In the genomic region with DNA sequence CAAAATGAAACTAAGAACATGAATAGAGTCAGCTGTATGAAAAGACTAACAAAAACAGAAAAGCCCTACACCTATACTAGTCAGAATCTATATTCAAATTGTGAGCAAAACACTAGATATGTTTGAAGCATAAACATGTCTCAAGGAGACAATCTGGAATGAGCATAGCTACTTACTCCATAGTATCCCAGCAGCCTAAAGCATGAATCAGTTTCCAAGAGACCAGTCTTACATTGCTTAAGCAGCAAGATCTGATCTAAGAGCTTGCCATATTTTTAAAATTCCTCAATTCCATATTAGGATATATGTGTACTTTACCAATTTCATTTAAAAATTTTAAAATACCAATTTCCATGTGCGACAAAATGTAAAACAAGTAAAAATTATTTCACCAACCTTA, we compare ENCODE assay signal across 29 cellular contexts. TPM values are rescaled to one million over a fixed set of nuclear protein-coding genes. Genes with fewer than 3 reads are reported as not detected.
A peak's percentile ranks its signal among the peaks of the same experiment; 100 is the strongest.
DNase-seq lines count a peak whose midpoint lies in the region; ATAC-seq, FAIRE-seq and TF ChIP-seq lines count a peak whose summit lies in the region.
"Had no signal": no experiment of that assay in that cellular context is flagged by ENCODE, and none has a peak within 500 bp of the region (broad histone marks: within the 10 kb centered on the region; RNA-seq: fewer than 3 reads in every experiment).

No MANE protein-coding gene starts in this region.

- no peaks in the 10 kb centered on the region for H3K36me3 ChIP-seq in smooth muscle cell (ENCODE audit: low read depth)
- H3K36me3 ChIP-seq: BLaER1 treated with 17β-estradiol and CSF1 and Interleukin-3, amounts not matched to agents 10 nM and 100 nM; cardiac muscle cell; upper lobe of left lung had no signal

- peak; percentile 87 for FAIRE-seq in G401.6 (lab: Jason Lieb, UNC)
- FAIRE-seq: D721Med, endothelial cell of umbilical vein, small intestine had no signal

- intact Hi-C loops in posterior vena cava (cut with DNase I) = no loop called here

- no peak overlapping the region for H3K4me3 ChIP-seq in fibroblast of pulmonary artery (replicated peaks; ENCODE audit: low read depth, low read length)
- no peak overlapping the region for H3K4me3 ChIP-seq in smooth muscle cell
- H3K4me3 ChIP-seq: BLaER1 treated with 17β-estradiol and CSF1 and Interleukin-3, amounts not matched to agents 10 nM and 100 nM; cardiac muscle cell; upper lobe of left lung had no signal

- no peaks in the 10 kb centered on the region for H3K79me2 ChIP-seq in smooth muscle cell (ENCODE audit: low read depth)

- DNase-seq in amniotic stem cell (lab: John Stamatoyannopoulos, UW) (peak; percentile 40), fibroblast of pulmonary artery (ENCODE audit: low read depth) (peak; percentile 51), smooth muscle cell (lab: John Stamatoyannopoulos, UW; ENCODE audit: unreplicated experiment) (no peak), NCI-H2029 treated with DMSO at 0.1 percent for 48 hours (lab: John Stamatoyannopoulos, UW) (no peak), posterior vena cava (ENCODE audit: low spot score) (no peak), NCI-H1930 (lab: John Stamatoyannopoulos, UW) (no peak)
- DNase-seq: activated CD4-positive, alpha-beta T cell treated with anti-CD3 and anti-CD28 coated beads for 48 hours; activated naive CD8-positive, alpha-beta T cell treated with anti-CD3 and anti-CD28 coated beads for 36 hours; dermis blood vessel endothelial cell; KG1; midbrain; NCI-H187; NCI-H345; PC-3; SHP77 treated with DMSO at 0.1 percent for 48 hours; small intestine; stimulated activated CD4-positive, alpha-beta T cell treated with anti-CD3 and anti-CD28 coated beads, Interleukin-4, amount 100 ng/mL, for 1 hour; stimulated activated naive CD8-positive, alpha-beta T cell treated with anti-CD3 and anti-CD28 coated beads, Interleukin-15, Interleukin-2, amounts not matched to agents 100 U/mL and 50 U/mL, for 24 hours; T-helper 1 cell; upper lobe of left lung had no signal

- H3K27me3 ChIP-seq in smooth muscle cell (ENCODE audit: low read depth) = no peaks in the 10 kb centered on the region
- H3K27me3 ChIP-seq: BLaER1 treated with 17β-estradiol and CSF1 and Interleukin-3, amounts not matched to agents 10 nM and 100 nM; cardiac muscle cell; upper lobe of left lung had no signal

- H3K27ac ChIP-seq in smooth muscle cell (ENCODE audit: low read depth) = peak overlapping the region; percentile 39
- H3K27ac ChIP-seq: BLaER1 treated with 17β-estradiol and CSF1 and Interleukin-3, amounts not matched to agents 10 nM and 100 nM; cardiac muscle cell; upper lobe of left lung had no signal

- no peak for TF ChIP-seq CTCF in fibroblast of pulmonary artery (IDR thresholded peaks at IDR 0.05; ENCODE audit: low read length, missing control alignments)
- TF ChIP-seq CTCF in smooth muscle cell (IDR thresholded peaks at IDR 0.05; ENCODE audit: borderline replicate concordance, insufficient read depth, poor library complexity, severe bottlenecking) = no peak

- no peaks in the 10 kb centered on the region for H3F3A ChIP-seq in smooth muscle cell (ENCODE audit: low read depth)

- H2AFZ ChIP-seq in smooth muscle cell (ENCODE audit: low read depth) = no peak overlapping the region

- no peaks in the 10 kb centered on the region for H4K20me1 ChIP-seq in smooth muscle cell (ENCODE audit: low read depth)
- H4K20me1 ChIP-seq: BLaER1 treated with 17β-estradiol and CSF1 and Interleukin-3, amounts not matched to agents 10 nM and 100 nM had no signal

- no peak for ATAC-seq in HG02885 (IDR thresholded peaks at IDR 0.05; ENCODE audit: poor library complexity, unreplicated experiment)
- ATAC-seq: left lobe of liver; PC-3; stimulated activated naive CD8-positive, alpha-beta T cell treated with anti-CD3 and anti-CD28 coated beads, Interleukin-15, Interleukin-2, amounts not matched to agents 100 U/mL and 50 U/mL, for 24 hours had no signal

- H3K4me1 ChIP-seq in smooth muscle cell (ENCODE audit: low read depth) = peaks cover 5% of the 10 kb centered on the region
- H3K4me1 ChIP-seq: BLaER1 treated with 17β-estradiol and CSF1 and Interleukin-3, amounts not matched to agents 10 nM and 100 nM; upper lobe of left lung had no signal

- H3K4me2 ChIP-seq in smooth muscle cell = peak overlapping the region; percentile 5
- H3K4me2 ChIP-seq: BLaER1 treated with 17β-estradiol and CSF1 and Interleukin-3, amounts not matched to agents 10 nM and 100 nM had no signal

- WGBS in smooth muscle cell (ENCODE audit: low lambda C conversion rate) = 2% methylated on average over 1 of the region's 1 CpG

- no peaks in the 10 kb centered on the region for H3K9me3 ChIP-seq in smooth muscle cell (replicated peaks; ENCODE audit: low read depth)
- H3K9me3 ChIP-seq: BLaER1 treated with 17β-estradiol and CSF1 and Interleukin-3, amounts not matched to agents 10 nM and 100 nM; upper lobe of left lung had no signal

- H3K9ac ChIP-seq in smooth muscle cell (ENCODE audit: low read depth) = no peak overlapping the region
- H3K9ac ChIP-seq: BLaER1 treated with 17β-estradiol and CSF1 and Interleukin-3, amounts not matched to agents 10 nM and 100 nM had no signal

RNA-seq across cellular contexts. Expression of gene CAPS2, which starts 7.7 kb away (rescaled TPM):
- 3.7 and 14.3 TPM in 2 replicates for total RNA-seq in smooth muscle cell
- 0.66 and 3.5 TPM in 2 replicates for polyA plus RNA-seq in smooth muscle cell
- total RNA-seq in posterior vena cava = 10 to 100 TPM in 1 of 2 donors, 1 to 10 TPM in 1; 8.6 to 13.5 TPM

RNA-seq across cellular contexts. Expression of gene GLIPR1L1, which starts 12.0 kb away (rescaled TPM):
- not detected in 2 replicates for total RNA-seq in smooth muscle cell
- 0.70 TPM in 1 of 2 replicates, not detected in the other for polyA plus RNA-seq in smooth muscle cell
- total RNA-seq in posterior vena cava = not detected
- total RNA-seq: activated naive CD8-positive, alpha-beta T cell treated with anti-CD3 and anti-CD28 coated beads for 36 hours; cardiac muscle cell; dermis blood vessel endothelial cell; endothelial cell of umbilical vein; G401; left lobe of liver; PC-3; progenitor cell of endocrine pancreas; upper lobe of left lung had no signal
- polyA plus RNA-seq: cardiac muscle cell, endothelial cell of umbilical vein, small intestine had no signal

Comparison
In these comparisons a context has a peak if more than half of its experiments do, and no peak if none do; other contexts are left out.
1. DNase-seq: peak in amniotic stem cell (single experiment) and fibroblast of pulmonary artery (single experiment); none in smooth muscle cell (single experiment), NCI-H2029 treated with DMSO at 0.1 percent for 48 hours (single experiment), posterior vena cava (single experiment) and NCI-H1930 (0 of 2).